ENCODE assay signal across 1 cellular context in genomic region chr19:35153701-35154534, GRCh38.
TF ChIP-seq lines count a peak whose summit lies in the region.

No MANE protein-coding gene starts in this region.

TF ChIP-seq in GM23338, 12 proteins besides CTCF, POLR2A, EP300 and RAD21 (continued from another document):
- TF ChIP-seq ZNF462 (CRISPR knock-in tag; IDR thresholded peaks at IDR 0.05) (no peak), JUNB (IDR thresholded peaks at IDR 0.05; ENCODE audit: unreplicated experiment) (no peak), ZNF331 (CRISPR knock-in tag; IDR thresholded peaks at IDR 0.05; ENCODE audit: low read depth) (no peak), ETS1 (IDR thresholded peaks at IDR 0.05) (no peak), CREB1 (CRISPR knock-in tag; IDR thresholded peaks at IDR 0.05; ENCODE audit: low read depth) (no peak), EZH2phosphoT487 (IDR thresholded peaks at IDR 0.05; ENCODE audit: unreplicated experiment) (no peak), NANOG (IDR thresholded peaks at IDR 0.05; ENCODE audit: borderline replicate concordance) (no peak), POLR2AphosphoS5 (IDR thresholded peaks at IDR 0.05; ENCODE audit: low read depth) (no peak)
